ENCODE assay signal across 8 cellular contexts in genomic region chr1:192808588-192809285, GRCh38. TPM values are rescaled to one million over a fixed set of nuclear protein-coding genes. Genes with fewer than 3 reads are reported as not detected.
DNase-seq lines count a peak whose midpoint lies in the region; ATAC-seq and TF ChIP-seq lines count a peak whose summit lies in the region.

Gene RGS2 (plus strand): TSS chr1:192809039. CDS start chr1:192809072, 33 bp downstream.

- peak within 1 kb of the TSS; percentile 91 to 100 for H3K9ac ChIP-seq in duodenal mucosa (ENCODE audit: low read depth in 1 of 2, low read length in 2 of 2)

- peaks cover 11% of the 10 kb centered on the region for H3K36me3 Mint-ChIP-seq in activated CD4-positive, alpha-beta memory T cell treated with anti-CD3 and anti-CD28 coated beads for 36 hours

- H3K4me1 Mint-ChIP-seq in activated CD4-positive, alpha-beta memory T cell treated with anti-CD3 and anti-CD28 coated beads for 36 hours (ENCODE audit: low read depth) = peaks cover 32% of the 10 kb centered on the region

- H3K4me3 ChIP-seq in duodenal mucosa (ENCODE audit: low read depth in 1 of 2, low read length in 2 of 2) (peak within 1 kb of the TSS; percentile 93 to 100), lower lobe of right lung (peak within 1 kb of the TSS; percentile 67)

- ATAC-seq in GM19395 (IDR thresholded peaks at IDR 0.05; ENCODE audit: unreplicated experiment) (peak; percentile 84), HG03558 (IDR thresholded peaks at IDR 0.05; ENCODE audit: extremely low read depth, unreplicated experiment) (peak; percentile 77), lower lobe of right lung (peak; percentile 97 to 98)

- H3K27ac Mint-ChIP-seq in activated CD4-positive, alpha-beta memory T cell treated with anti-CD3 and anti-CD28 coated beads for 36 hours = peak within 1 kb of the TSS; percentile 77

- H3K27me3 ChIP-seq in duodenal mucosa (ENCODE audit: control insufficient read depth in 1 of 2, insufficient read depth in 2 of 2, low read length in 2 of 2) (no peaks in the 10 kb centered on the region), lower lobe of right lung (ENCODE audit: low read depth) (no peaks in the 10 kb centered on the region)

- no peaks in the 10 kb centered on the region for H3K27me3 Mint-ChIP-seq in activated CD4-positive, alpha-beta memory T cell treated with anti-CD3 and anti-CD28 coated beads for 36 hours

- H3K9me3 Mint-ChIP-seq in activated CD4-positive, alpha-beta memory T cell treated with anti-CD3 and anti-CD28 coated beads for 36 hours = no peaks in the 10 kb centered on the region

- H3K36me3 ChIP-seq in duodenal mucosa (ENCODE audit: control insufficient read depth in 1 of 2, insufficient read depth in 2 of 2, low read length in 2 of 2) (peaks cover 16 to 20% of the 10 kb centered on the region in 2 donors), lower lobe of right lung (peaks cover 12% of the 10 kb centered on the region)

- H3K4me1 ChIP-seq in duodenal mucosa (ENCODE audit: control insufficient read depth in 1 of 2, insufficient read depth in 2 of 2, low read length in 2 of 2) (peaks cover 19 to 27% of the 10 kb centered on the region in 2 donors), lower lobe of right lung (peaks cover 44% of the 10 kb centered on the region)

- H3K9me3 ChIP-seq in duodenal mucosa (ENCODE audit: control insufficient read depth in 1 of 2, low read length in 2 of 2) (no peaks in the 10 kb centered on the region), lower lobe of right lung (no peaks in the 10 kb centered on the region)

- intact Hi-C loops in activated CD4-positive, alpha-beta memory T cell treated with anti-CD3 and anti-CD28 coated beads for 36 hours (cut with micrococcal nuclease) = loop anchor here (1.0 to 10.0 kb wide), 12 partner anchors 106 to 1486 kb away; partner anchors contain the start of genes CDC73, RGS1, RO60 and UCHL5
- intact Hi-C loops in lower lobe of right lung (cut with DNase I) = loop anchor here (5.0 kb wide), 1 partner anchor 209 kb away; no protein-coding TSS in a partner anchor

- peak; percentile 38 for TF ChIP-seq CTCF in lower lobe of right lung (IDR thresholded peaks at IDR 0.05)

- H3K27ac ChIP-seq in duodenal mucosa (ENCODE audit: low read depth, low read length) (peak within 1 kb of the TSS; percentile 84), lower lobe of right lung (peak within 1 kb of the TSS; percentile 92)

- CTCF ChIA-PET in activated CD4-positive, alpha-beta memory T cell treated with anti-CD3 and anti-CD28 coated beads for 36 hours (lab: Charles Lee) = interaction anchor here (1.3 to 9.2 kb wide), 4 partner anchors 190 to 331 kb away, joined by 4 to 105 read pairs (median 6); partner anchors contain the start of gene CDC73

- H3K4me3 Mint-ChIP-seq in activated CD4-positive, alpha-beta memory T cell treated with anti-CD3 and anti-CD28 coated beads for 36 hours = peak within 1 kb of the TSS; percentile 83

- POLR2A ChIA-PET in activated CD4-positive, alpha-beta memory T cell treated with anti-CD3 and anti-CD28 coated beads for 36 hours (lab: Charles Lee) = interaction anchor here (1.0 to 1.8 kb wide), 2 partner anchors 169 to 250 kb away, joined by 3 to 10 read pairs; partner anchors contain the start of gene UCHL5

- peak; percentile 96 for DNase-seq in CD1c-positive myeloid dendritic cell (ENCODE audit: extremely low spot score)
- DNase-seq in NCI-H748 (lab: John Stamatoyannopoulos, UW; ENCODE audit: unreplicated experiment) = peak; percentile 93
- peak; percentile 91 for DNase-seq in activated CD4-positive, alpha-beta memory T cell treated with anti-CD3 and anti-CD28 coated beads for 36 hours
- peak; percentile 94 for DNase-seq in lower lobe of right lung
- peak; percentile 71 to 77 (median 77) for DNase-seq in stimulated activated CD4-positive, alpha-beta T cell treated with anti-CD3 and anti-CD28 coated beads, TNF-alpha, amount 100 ng/mL, for 1 hour (ENCODE audit: low read depth in 3 of 3, low spot score in 1 of 3)

RNA-seq across cellular contexts. Expression of gene RGS2, which starts in this region (rescaled TPM):
- 1 to 10 TPM; 5.4 to 6.4 TPM for total RNA-seq in activated CD4-positive, alpha-beta memory T cell treated with anti-CD3 and anti-CD28 coated beads for 36 hours
- total RNA-seq in lower lobe of right lung = 63.8 TPM

Comparison
In these comparisons a context has a peak if more than half of its experiments do, and no peak if none do; other contexts are left out.
1. Peak in every context shown above with its lines: DNase-seq, ATAC-seq, H3K4me3 ChIP-seq and H3K27ac ChIP-seq.